Comparison of ENCODE assay signal across 8 cellular contexts in genomic region chr3:17195192-17195611, GRCh38.
DNase-seq lines count a peak whose midpoint lies in the region; ATAC-seq and TF ChIP-seq lines count a peak whose summit lies in the region.

No MANE protein-coding gene starts in this region.

- peaks cover 25% of the 10 kb centered on the region for H3F3A ChIP-seq in MM.1S (ENCODE audit: insufficient read depth, low read length)

- H3K36me3 Mint-ChIP-seq in activated CD8-positive, alpha-beta T cell treated with anti-CD3 and anti-CD28 coated beads for 36 hours (ENCODE audit: low read depth) = peaks cover 2% of the 10 kb centered on the region
- H3K36me3 Mint-ChIP-seq in activated CD8-positive, alpha-beta T cell treated with anti-CD3 and anti-CD28 coated beads, Interleukin-2, amount 10 ng/mL, durations not matched to agents 7 days and 5 days (ENCODE audit: low read depth) = peaks cover 4% of the 10 kb centered on the region

- H3K4me3 ChIP-seq in MM.1S (ENCODE audit: low read length) (no peak overlapping the region), cardiac fibroblast (replicated peaks in 1 of 2; ENCODE audit: low read depth in 2 of 2, low read length in 2 of 2) (no peak overlapping the region), SJCRH30 (no peak overlapping the region)

- no peak overlapping the region for H3K4me3 Mint-ChIP-seq in activated CD8-positive, alpha-beta T cell treated with anti-CD3 and anti-CD28 coated beads for 36 hours
- H3K4me3 Mint-ChIP-seq in activated CD8-positive, alpha-beta T cell treated with anti-CD3 and anti-CD28 coated beads, Interleukin-2, amount 10 ng/mL, durations not matched to agents 7 days and 5 days = no peak overlapping the region

- peaks cover 10% of the 10 kb centered on the region for H3K4me1 Mint-ChIP-seq in activated CD8-positive, alpha-beta T cell treated with anti-CD3 and anti-CD28 coated beads for 36 hours (ENCODE audit: low read depth)
- peaks cover 20% of the 10 kb centered on the region for H3K4me1 Mint-ChIP-seq in activated CD8-positive, alpha-beta T cell treated with anti-CD3 and anti-CD28 coated beads, Interleukin-2, amount 10 ng/mL, durations not matched to agents 7 days and 5 days (ENCODE audit: low read depth)

- H3K9me2 ChIP-seq in MM.1S (replicated peaks; ENCODE audit: insufficient read depth, low read length) = no peaks in the 10 kb centered on the region

- POLR2A ChIA-PET in activated CD8-positive, alpha-beta T cell treated with anti-CD3 and anti-CD28 coated beads for 36 hours (lab: Charles Lee) = interaction anchor here (1.0 kb wide), 1 partner anchor 11 kb away, joined by 3 read pairs; no protein-coding TSS in a partner anchor
- POLR2A ChIA-PET in activated CD8-positive, alpha-beta T cell treated with anti-CD3 and anti-CD28 coated beads, Interleukin-2, amount 10 ng/mL, durations not matched to agents 7 days and 5 days (lab: Charles Lee) = no interaction called here

- H3K79me2 ChIP-seq in MM.1S (ENCODE audit: low read length) = no peaks in the 10 kb centered on the region

- TF ChIP-seq CTCF in activated CD8-positive, alpha-beta T cell treated with anti-CD3 and anti-CD28 coated beads for 36 hours (IDR thresholded peaks at IDR 0.05) = no peak
- TF ChIP-seq CTCF in MM.1S (IDR thresholded peaks at IDR 0.05; ENCODE audit: low read length) (no peak), cardiac fibroblast (IDR thresholded peaks at IDR 0.05; ENCODE audit: low read depth, low read length) (no peak)

- H3K4me1 ChIP-seq in MM.1S (ENCODE audit: low read length) (peaks cover 34% of the 10 kb centered on the region), SJCRH30 (no peaks in the 10 kb centered on the region)

- peak; percentile 29 for DNase-seq in activated CD8-positive, alpha-beta T cell treated with anti-CD3 and anti-CD28 coated beads for 36 hours
- no peak for DNase-seq in activated CD8-positive, alpha-beta T cell treated with anti-CD3 and anti-CD28 coated beads, Interleukin-2, amount 10 ng/mL, durations not matched to agents 7 days and 5 days
- DNase-seq in MM.1S (peak; percentile 95), cardiac fibroblast (ENCODE audit: low read depth in 2 of 2) (peak; percentile 55 to 67), smooth muscle cell of the brain vasculature (ENCODE audit: low read depth, low spot score) (peak; percentile 75), NCI-H2196 treated with DMSO at 0.1 percent for 48 hours (lab: John Stamatoyannopoulos, UW; ENCODE audit: unreplicated experiment) (no peak), SJCRH30 (no peak)

- H3K27me3 ChIP-seq in MM.1S (replicated peaks; ENCODE audit: insufficient read depth, low read length) (no peaks in the 10 kb centered on the region), SJCRH30 (no peaks in the 10 kb centered on the region)

- H4K20me1 ChIP-seq in MM.1S (ENCODE audit: insufficient read depth, low read length) = no peaks in the 10 kb centered on the region

- intact Hi-C loops in activated CD8-positive, alpha-beta T cell treated with anti-CD3 and anti-CD28 coated beads for 36 hours (cut with micrococcal nuclease) = no loop called here

- no peaks in the 10 kb centered on the region for H3K36me3 ChIP-seq in MM.1S (replicated peaks; ENCODE audit: insufficient read depth, low read length)
- no peaks in the 10 kb centered on the region for H3K36me3 ChIP-seq in SJCRH30

- no peak overlapping the region for H3K9ac ChIP-seq in MM.1S (ENCODE audit: low read length)

- CTCF ChIA-PET in activated CD8-positive, alpha-beta T cell treated with anti-CD3 and anti-CD28 coated beads for 36 hours (lab: Charles Lee) = interaction anchor here (1.0 to 1.3 kb wide), 3 partner anchors 9 to 23 kb away, joined by 3 read pairs; no protein-coding TSS in a partner anchor
- CTCF ChIA-PET in activated CD8-positive, alpha-beta T cell treated with anti-CD3 and anti-CD28 coated beads, Interleukin-2, amount 10 ng/mL, durations not matched to agents 7 days and 5 days (lab: Charles Lee) = interaction anchor here (0.6 kb wide), 1 partner anchor 78 kb away, joined by 3 read pairs; no protein-coding TSS in a partner anchor

- H3K4me2 ChIP-seq in MM.1S (ENCODE audit: low read depth, low read length) = peak overlapping the region; percentile 36

- H3K27ac Mint-ChIP-seq in activated CD8-positive, alpha-beta T cell treated with anti-CD3 and anti-CD28 coated beads for 36 hours = no peak overlapping the region
- no peak overlapping the region for H3K27ac Mint-ChIP-seq in activated CD8-positive, alpha-beta T cell treated with anti-CD3 and anti-CD28 coated beads, Interleukin-2, amount 10 ng/mL, durations not matched to agents 7 days and 5 days

- H3K27ac ChIP-seq in MM.1S (ENCODE audit: low read length) (peak overlapping the region; percentile 55; the same call in 1 of the 2 replicates), SJCRH30 (no peak overlapping the region)

- no peak overlapping the region for H2AFZ ChIP-seq in MM.1S (ENCODE audit: low read length)

- ATAC-seq in activated CD8-positive, alpha-beta T cell treated with anti-CD3 and anti-CD28 coated beads for 36 hours = peak; percentile 60
- ATAC-seq in activated CD8-positive, alpha-beta T cell treated with anti-CD3 and anti-CD28 coated beads, Interleukin-2, amount 10 ng/mL, durations not matched to agents 7 days and 5 days = no peak
- ATAC-seq in GM21825 (IDR thresholded peaks at IDR 0.05; ENCODE audit: unreplicated experiment) = peak; percentile 86

- H3K9me3 ChIP-seq in MM.1S (replicated peaks; ENCODE audit: insufficient read depth, low read length) = no peaks in the 10 kb centered on the region
- no peaks in the 10 kb centered on the region for H3K9me3 ChIP-seq in SJCRH30 (replicated peaks)

- H3K9me3 Mint-ChIP-seq in activated CD8-positive, alpha-beta T cell treated with anti-CD3 and anti-CD28 coated beads for 36 hours = no peaks in the 10 kb centered on the region
- no peaks in the 10 kb centered on the region for H3K9me3 Mint-ChIP-seq in activated CD8-positive, alpha-beta T cell treated with anti-CD3 and anti-CD28 coated beads, Interleukin-2, amount 10 ng/mL, durations not matched to agents 7 days and 5 days (ENCODE audit: insufficient read depth)

- no peaks in the 10 kb centered on the region for H3K27me3 Mint-ChIP-seq in activated CD8-positive, alpha-beta T cell treated with anti-CD3 and anti-CD28 coated beads for 36 hours
- H3K27me3 Mint-ChIP-seq in activated CD8-positive, alpha-beta T cell treated with anti-CD3 and anti-CD28 coated beads, Interleukin-2, amount 10 ng/mL, durations not matched to agents 7 days and 5 days (ENCODE audit: low read depth) = no peaks in the 10 kb centered on the region

Comparison
In these comparisons a context has a peak if more than half of its experiments do, and no peak if none do; other contexts are left out.
1. DNase-seq: peak in activated CD8-positive, alpha-beta T cell treated with anti-CD3 and anti-CD28 coated beads for 36 hours (single experiment), MM.1S (single experiment), cardiac fibroblast (2 of 2) and smooth muscle cell of the brain vasculature (single experiment); none in activated CD8-positive, alpha-beta T cell treated with anti-CD3 and anti-CD28 coated beads, Interleukin-2, amount 10 ng/mL, durations not matched to agents 7 days and 5 days (single experiment), NCI-H2196 treated with DMSO at 0.1 percent for 48 hours (single experiment) and SJCRH30 (0 of 2).